15 cellular contexts compared by ENCODE assay signal in the genomic region with DNA sequence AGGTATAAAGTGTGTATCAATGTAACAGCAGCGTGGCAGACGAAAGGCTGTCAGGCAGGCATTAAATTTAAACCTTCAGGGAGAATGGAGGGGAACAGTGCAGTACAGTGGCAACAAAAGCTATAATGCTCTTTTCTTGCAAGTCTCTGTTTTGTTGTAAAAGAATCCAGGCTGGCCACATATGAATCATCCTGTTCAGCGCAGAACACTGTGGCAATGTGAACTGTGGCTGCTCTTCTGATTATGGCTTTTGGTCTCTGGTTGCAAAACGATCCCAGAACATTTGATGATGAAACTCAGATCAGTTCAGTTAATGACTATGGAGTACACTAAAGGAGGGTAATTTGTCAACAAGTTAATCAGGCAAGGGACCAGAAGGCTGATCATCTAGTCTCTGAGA.
DNase-seq lines count a peak whose midpoint lies in the region; ATAC-seq and TF ChIP-seq lines count a peak whose summit lies in the region.
"Had no signal": no experiment of that assay in that cellular context is flagged by ENCODE, and none has a peak within 500 bp of the region (broad histone marks: within the 10 kb centered on the region; RNA-seq: fewer than 3 reads in every experiment).

No MANE protein-coding gene starts in this region.

- H3K9me3 Mint-ChIP-seq in CD4-positive, alpha-beta memory T cell = no peaks in the 10 kb centered on the region
- H3K9me3 Mint-ChIP-seq: natural killer cell treated with Interleukin-12 subunit alpha and Interleukin-12 subunit beta and Interleukin-15 and Interleukin-18, amount 100 ng/mL, for 72 hours had no signal

- no peaks in the 10 kb centered on the region for H3K4me1 ChIP-seq in CD4-positive, alpha-beta memory T cell (ENCODE audit: insufficient read depth, low read length)

- no peak for TF ChIP-seq CTCF in astrocyte of the cerebellum (IDR thresholded peaks at IDR 0.05; ENCODE audit: low read depth, low read length, missing control alignments)

- H3K27ac Mint-ChIP-seq in CD4-positive, alpha-beta memory T cell = no peak overlapping the region
- H3K27ac Mint-ChIP-seq: natural killer cell treated with Interleukin-12 subunit alpha and Interleukin-12 subunit beta and Interleukin-15 and Interleukin-18, amount 100 ng/mL, for 72 hours had no signal

- no peaks in the 10 kb centered on the region for H3K27me3 ChIP-seq in CD4-positive, alpha-beta memory T cell (ENCODE audit: insufficient read depth, low read length)
- H3K27me3 ChIP-seq: suprapubic skin had no signal

- POLR2A ChIA-PET in CD4-positive, alpha-beta memory T cell (lab: Charles Lee; ENCODE audit: partially characterized antibody) = no interaction called here

- no peak overlapping the region for H3K4me3 Mint-ChIP-seq in CD4-positive, alpha-beta memory T cell
- H3K4me3 Mint-ChIP-seq: natural killer cell treated with Interleukin-12 subunit alpha and Interleukin-12 subunit beta and Interleukin-15 and Interleukin-18, amount 100 ng/mL, for 72 hours had no signal

- peaks cover 0 to 8% of the 10 kb centered on the region in 2 donors for H3K36me3 Mint-ChIP-seq in CD4-positive, alpha-beta memory T cell
- H3K36me3 Mint-ChIP-seq: natural killer cell treated with Interleukin-12 subunit alpha and Interleukin-12 subunit beta and Interleukin-15 and Interleukin-18, amount 100 ng/mL, for 72 hours had no signal

- H3K4me1 Mint-ChIP-seq in CD4-positive, alpha-beta memory T cell = no peaks in the 10 kb centered on the region

- no peaks in the 10 kb centered on the region for H3K27me3 Mint-ChIP-seq in CD4-positive, alpha-beta memory T cell

- intact Hi-C loops in CD4-positive, alpha-beta memory T cell (cut with micrococcal nuclease) = no loop called here

- H3K27ac ChIP-seq in CD4-positive, alpha-beta memory T cell (ENCODE audit: low read depth, low read length) = no peak overlapping the region
- H3K27ac ChIP-seq: 22Rv1, suprapubic skin had no signal

- no peak overlapping the region for H3K4me3 ChIP-seq in astrocyte of the cerebellum (ENCODE audit: low read depth, low read length)
- no peak overlapping the region for H3K4me3 ChIP-seq in CD4-positive, alpha-beta memory T cell (ENCODE audit: low read length in 2 of 2)
- H3K4me3 ChIP-seq: suprapubic skin had no signal

- no peaks in the 10 kb centered on the region for H3K36me3 ChIP-seq in CD4-positive, alpha-beta memory T cell (ENCODE audit: insufficient read depth, low read length)
- H3K36me3 ChIP-seq: suprapubic skin had no signal

- in situ Hi-C loops in astrocyte of the cerebellum (cut with HindIII; ENCODE audit: low sequenced_read_pairs) = no loop called here

- CTCF ChIA-PET in CD4-positive, alpha-beta memory T cell (lab: Charles Lee; ENCODE audit: partially characterized antibody) = no interaction called here

- DNase-seq in SIG-M5 treated with dmso at 0.1 percent for 504 hours (lab: John Stamatoyannopoulos, UW; ENCODE audit: unreplicated experiment) (peak; percentile 24), SIG-M5 (lab: John Stamatoyannopoulos, UW) (no peak), astrocyte of the cerebellum (ENCODE audit: low read depth) (peak; percentile 68), islet precursor cell (peak; percentile 65), AG08396 (ENCODE audit: low spot score) (no peak)
- no peak for DNase-seq in CD4-positive, alpha-beta memory T cell
- DNase-seq in stimulated activated naive CD4-positive, alpha-beta T cell (lab: John Stamatoyannopoulos, UW) = no peak
- DNase-seq: activated CD4-positive, alpha-beta T cell treated with anti-CD3 and anti-CD28 coated beads for 1 hour; amniotic stem cell; effector CD4-positive, alpha-beta T cell; left ventricle myocardium superior had no signal

- no peak for ATAC-seq in HG02840 (IDR thresholded peaks at IDR 0.05; ENCODE audit: low FRiP score, unreplicated experiment)
- ATAC-seq: left ventricle myocardium superior; natural killer cell treated with Interleukin-12 subunit alpha and Interleukin-12 subunit beta and Interleukin-15 and Interleukin-18, amount 100 ng/mL, for 72 hours had no signal

- H3K9me3 ChIP-seq in CD4-positive, alpha-beta memory T cell (ENCODE audit: control insufficient read depth in 1 of 2, low read length in 2 of 2) = no peaks in the 10 kb centered on the region
- H3K9me3 ChIP-seq: suprapubic skin had no signal

Comparison
In these comparisons a context has a peak if more than half of its experiments do, and no peak if none do; other contexts are left out.
1. DNase-seq: peak in SIG-M5 treated with dmso at 0.1 percent for 504 hours (single experiment), astrocyte of the cerebellum (single experiment) and islet precursor cell (single experiment); none in SIG-M5 (single experiment), CD4-positive, alpha-beta memory T cell (0 of 5), AG08396 (single experiment) and stimulated activated naive CD4-positive, alpha-beta T cell (0 of 6).